ENCODE assay signal across 11 cellular contexts in genomic region chr1:77976433-77977076, GRCh38. TPM values are rescaled to one million over a fixed set of nuclear protein-coding genes. Genes with fewer than 3 reads are reported as not detected.
DNase-seq lines count a peak whose midpoint lies in the region; TF ChIP-seq lines count a peak whose summit lies in the region.
"Had no signal": no experiment of that assay in that cellular context is flagged by ENCODE, and none has a peak within 500 bp of the region (broad histone marks: within the 10 kb centered on the region; RNA-seq: fewer than 3 reads in every experiment).

No MANE protein-coding gene starts in this region.

- H3K36me3 ChIP-seq in CD8-positive, alpha-beta memory T cell (ENCODE audit: insufficient read depth, low read length) = peaks cover 5% of the 10 kb centered on the region
- H3K36me3 ChIP-seq in MM.1S (replicated peaks; ENCODE audit: insufficient read depth, low read length) = peaks cover 6% of the 10 kb centered on the region; the same call in 1 of the 2 replicates
- H3K36me3 ChIP-seq in ectodermal cell (ENCODE audit: control insufficient read depth, insufficient read depth, low read length) = peaks cover 6% of the 10 kb centered on the region
- peaks cover 0 to 72% of the 10 kb centered on the region in 2 donors for H3K36me3 ChIP-seq in neuronal stem cell (replicated peaks in 1 of 2; ENCODE audit: control insufficient read depth in 2 of 2, insufficient read depth in 2 of 2, low read length in 2 of 2)

- 61 to 66% methylated on average over 13 of the region's 13 CpGs for WGBS in ectodermal cell, 2 experiments
- no CpG with 5 or more reads among the region's 13 CpGs for WGBS in neuronal stem cell (ENCODE audit: extremely low coverage in 2 of 2, insufficient read length in 2 of 2, insufficient replicate concordance in 1 of 2), 2 donors

- no peaks in the 10 kb centered on the region for H3K9me2 ChIP-seq in MM.1S (replicated peaks; ENCODE audit: insufficient read depth, low read length)

- H3K18ac ChIP-seq in neuronal stem cell (ENCODE audit: low read length) = no peak overlapping the region

- POLR2A ChIA-PET in CD8-positive, alpha-beta memory T cell (lab: Charles Lee) = interaction anchor here (1.2 to 2.9 kb wide), 3 partner anchors 20 to 197 kb away, joined by 3 to 11 read pairs (median 3); partner anchors contain the start of genes DNAJB4 and MIGA1

- H3K79me1 ChIP-seq in neuronal stem cell (ENCODE audit: low read depth, low read length) = no peaks in the 10 kb centered on the region

- CTCF ChIA-PET in CD8-positive, alpha-beta memory T cell (lab: Charles Lee) = interaction anchor here (1.1 kb wide), 1 partner anchor 137 kb away, joined by 4 read pairs; no protein-coding TSS in a partner anchor

- H3K9me3 Mint-ChIP-seq in CD8-positive, alpha-beta memory T cell = no peaks in the 10 kb centered on the region
- H3K9me3 Mint-ChIP-seq in activated T-cell treated with anti-CD3 and anti-CD28 coated beads, Interleukin-2, amount 50 U/mL, for 24 hours = no peaks in the 10 kb centered on the region
- H3K9me3 Mint-ChIP-seq: immature natural killer cell had no signal

- DNase-seq in CD8-positive, alpha-beta memory T cell = no peak
- no peak for DNase-seq in MM.1S
- no peak for DNase-seq in neuronal stem cell (ENCODE audit: low spot score)
- no peak for DNase-seq in DMS53 treated with DMSO at 0.1 percent for 48 hours (lab: John Stamatoyannopoulos, UW; ENCODE audit: unreplicated experiment)
- no peak for DNase-seq in pons (ENCODE audit: low spot score)
- DNase-seq in activated CD4-positive, CD25-positive, alpha-beta regulatory T cell (lab: John Stamatoyannopoulos, UW) = no peak
- DNase-seq in activated T-cell treated with anti-CD3 and anti-CD28 coated beads, Interleukin-2, amount 50 U/mL, for 24 hours = no peak
- DNase-seq: immature natural killer cell; NCI-H1048; stimulated activated CD8-positive, alpha-beta memory T cell treated with anti-CD3 and anti-CD28 coated beads, Interleukin-4, amount 100 ng/mL, for 48 hours had no signal

- H3K4me2 ChIP-seq in MM.1S (ENCODE audit: low read depth, low read length) = peak overlapping the region; percentile 84
- H3K4me2 ChIP-seq in neuronal stem cell (ENCODE audit: insufficient read depth, low read length, poor library complexity, severe bottlenecking) = peak overlapping the region; percentile 44

- H3K4ac ChIP-seq in neuronal stem cell (ENCODE audit: low read length) = no peak overlapping the region

- H3F3A ChIP-seq in MM.1S (ENCODE audit: insufficient read depth, low read length) = peaks cover 21% of the 10 kb centered on the region

- no peak overlapping the region for H2BK5ac ChIP-seq in neuronal stem cell (ENCODE audit: low read length)

- H3K4me3 ChIP-seq in CD8-positive, alpha-beta memory T cell (ENCODE audit: low read length) = peak overlapping the region; percentile 87
- peak overlapping the region; percentile 82 for H3K4me3 ChIP-seq in MM.1S (ENCODE audit: low read length)
- H3K4me3 ChIP-seq in ectodermal cell (ENCODE audit: insufficient read depth, low read depth, low read length) = peak overlapping the region; percentile 92
- peak overlapping the region; percentile 63 to 76 for H3K4me3 ChIP-seq in neuronal stem cell (ENCODE audit: low read length in 2 of 2)

- no peak overlapping the region for H2BK120ac ChIP-seq in neuronal stem cell (ENCODE audit: low read depth, low read length)

- no peak overlapping the region for H3K14ac ChIP-seq in neuronal stem cell (ENCODE audit: low read length)

- H2AFZ ChIP-seq in MM.1S (ENCODE audit: low read length) (no peak overlapping the region), neuronal stem cell (ENCODE audit: low read length) (no peak overlapping the region)

- H3K9ac ChIP-seq in MM.1S (ENCODE audit: low read length) (peak overlapping the region; percentile 98; the same call in 1 of the 2 replicates), neuronal stem cell (ENCODE audit: low read depth, low read length, poor library complexity) (no peak overlapping the region)

- H3K36me3 Mint-ChIP-seq in CD8-positive, alpha-beta memory T cell = peaks cover 1 to 33% (median 14%) of the 10 kb centered on the region in 3 donors
- H3K36me3 Mint-ChIP-seq in activated T-cell treated with anti-CD3 and anti-CD28 coated beads, Interleukin-2, amount 50 U/mL, for 24 hours (ENCODE audit: low read depth) = peaks cover 47% of the 10 kb centered on the region

- TF ChIP-seq CTCF in MM.1S (IDR thresholded peaks at IDR 0.05; ENCODE audit: low read length) = no peak

- H3K79me2 ChIP-seq in MM.1S (ENCODE audit: low read length) = peaks cover 95% of the 10 kb centered on the region

- H3K27ac Mint-ChIP-seq in CD8-positive, alpha-beta memory T cell = no peak overlapping the region
- no peak overlapping the region for H3K27ac Mint-ChIP-seq in activated T-cell treated with anti-CD3 and anti-CD28 coated beads, Interleukin-2, amount 50 U/mL, for 24 hours

- no peak overlapping the region for H4K91ac ChIP-seq in neuronal stem cell (ENCODE audit: low read depth, low read length, poor library complexity)

- H3K27ac ChIP-seq in CD8-positive, alpha-beta memory T cell (ENCODE audit: low read depth, low read length) = peak overlapping the region; percentile 98
- H3K27ac ChIP-seq in MM.1S (ENCODE audit: low read length) (no peak overlapping the region), ectodermal cell (ENCODE audit: insufficient read depth, low read depth, low read length, poor library complexity, severe bottlenecking) (no peak overlapping the region), neuronal stem cell (replicated peaks; ENCODE audit: low read length) (no peak overlapping the region)

- no peak overlapping the region for H3K23ac ChIP-seq in neuronal stem cell (ENCODE audit: low read depth, low read length, poor library complexity)

- peaks cover 47 to 66% (median 64%) of the 10 kb centered on the region in 3 donors for H3K4me1 Mint-ChIP-seq in CD8-positive, alpha-beta memory T cell
- H3K4me1 Mint-ChIP-seq in activated T-cell treated with anti-CD3 and anti-CD28 coated beads, Interleukin-2, amount 50 U/mL, for 24 hours (ENCODE audit: low read depth) = peaks cover 52% of the 10 kb centered on the region

- no peaks in the 10 kb centered on the region for H3K9me3 ChIP-seq in CD8-positive, alpha-beta memory T cell (ENCODE audit: low read length)
- H3K9me3 ChIP-seq in MM.1S (replicated peaks; ENCODE audit: insufficient read depth, low read length) (no peaks in the 10 kb centered on the region), ectodermal cell (ENCODE audit: control insufficient read depth, low read length) (no peaks in the 10 kb centered on the region), neuronal stem cell (replicated peaks in 1 of 2; ENCODE audit: control insufficient read depth in 2 of 2, insufficient read depth in 1 of 2, low read depth in 1 of 2, low read length in 2 of 2) (peaks cover 0 to 41% of the 10 kb centered on the region in 2 donors)

- H3K27me3 ChIP-seq in CD8-positive, alpha-beta memory T cell (ENCODE audit: insufficient read depth, low read length, poor library complexity, severe bottlenecking) = no peaks in the 10 kb centered on the region
- H3K27me3 ChIP-seq in MM.1S (replicated peaks; ENCODE audit: insufficient read depth, low read length) = no peaks in the 10 kb centered on the region
- H3K27me3 ChIP-seq in ectodermal cell (ENCODE audit: control insufficient read depth, insufficient read depth, low read length, poor library complexity, severe bottlenecking) = no peaks in the 10 kb centered on the region
- H3K27me3 ChIP-seq in neuronal stem cell (ENCODE audit: control insufficient read depth in 3 of 3, insufficient read depth in 3 of 3, low read depth in 1 of 3, low read length in 3 of 3) = no peaks in the 10 kb centered on the region

- no peak overlapping the region for H4K8ac ChIP-seq in neuronal stem cell (ENCODE audit: low read depth, low read length)

- H3K4me3 Mint-ChIP-seq in CD8-positive, alpha-beta memory T cell = no peak overlapping the region
- H3K4me3 Mint-ChIP-seq in activated T-cell treated with anti-CD3 and anti-CD28 coated beads, Interleukin-2, amount 50 U/mL, for 24 hours = no peak overlapping the region

- H3K27me3 Mint-ChIP-seq in CD8-positive, alpha-beta memory T cell = no peaks in the 10 kb centered on the region
- no peaks in the 10 kb centered on the region for H3K27me3 Mint-ChIP-seq in activated T-cell treated with anti-CD3 and anti-CD28 coated beads, Interleukin-2, amount 50 U/mL, for 24 hours

- no peak overlapping the region for H2BK12ac ChIP-seq in neuronal stem cell (ENCODE audit: low read length)

- peaks cover 63% of the 10 kb centered on the region for H4K20me1 ChIP-seq in MM.1S (ENCODE audit: insufficient read depth, low read length)

- H2BK15ac ChIP-seq in neuronal stem cell (ENCODE audit: low read length) = no peak overlapping the region

- no peak overlapping the region for H2AK5ac ChIP-seq in neuronal stem cell (ENCODE audit: low read depth, low read length)

- peaks cover 56% of the 10 kb centered on the region for H3K4me1 ChIP-seq in CD8-positive, alpha-beta memory T cell (ENCODE audit: insufficient read depth, low read length)
- H3K4me1 ChIP-seq in MM.1S (ENCODE audit: low read length) = peaks cover 20% of the 10 kb centered on the region
- peaks cover 5% of the 10 kb centered on the region for H3K4me1 ChIP-seq in ectodermal cell (ENCODE audit: control insufficient read depth, insufficient read depth, low read length)
- peaks cover 0 to 3% of the 10 kb centered on the region in 2 donors for H3K4me1 ChIP-seq in neuronal stem cell (ENCODE audit: control insufficient read depth in 2 of 2, insufficient read depth in 1 of 2, low read depth in 1 of 2, low read length in 2 of 2)

RNA-seq across cellular contexts. Expression of gene FUBP1, which starts 2.3 kb away (rescaled TPM):
- total RNA-seq in CD8-positive, alpha-beta memory T cell = 100 to 1,000 TPM; 215 to 217 TPM
- 54.6 TPM for polyA plus RNA-seq in CD8-positive, alpha-beta memory T cell
- polyA plus RNA-seq in ectodermal cell (2013, experiment 1 of 4) = 374 TPM
- 337 TPM for polyA plus RNA-seq in ectodermal cell (2013, experiment 2 of 4)
- 233 TPM for polyA plus RNA-seq in ectodermal cell (2013, experiment 3 of 4)
- polyA plus RNA-seq in ectodermal cell (2013, experiment 4 of 4) = 267 TPM
- 322 TPM for polyA plus RNA-seq in neuronal stem cell (2013, experiment 1 of 2)
- polyA plus RNA-seq in neuronal stem cell (2013, experiment 2 of 2) = 298 TPM

RNA-seq across cellular contexts. Expression of gene DNAJB4, which starts 28.2 kb away (rescaled TPM):
- total RNA-seq in CD8-positive, alpha-beta memory T cell = 10 to 100 TPM in 1 of 2 experiments, 1 to 10 TPM in 1; 8.1 to 10.6 TPM
- 5.3 TPM for polyA plus RNA-seq in CD8-positive, alpha-beta memory T cell
- polyA plus RNA-seq in ectodermal cell (2013, experiment 1 of 4) = 33.8 TPM
- 28.7 TPM for polyA plus RNA-seq in ectodermal cell (2013, experiment 2 of 4)
- 24.7 TPM for polyA plus RNA-seq in ectodermal cell (2013, experiment 3 of 4)
- polyA plus RNA-seq in ectodermal cell (2013, experiment 4 of 4) = 28.1 TPM
- polyA plus RNA-seq in neuronal stem cell (2013, experiment 1 of 2) = 40.1 TPM
- 40.2 TPM for polyA plus RNA-seq in neuronal stem cell (2013, experiment 2 of 2)
